ENCODE assay signal across 26 cellular contexts in the genomic region with DNA sequence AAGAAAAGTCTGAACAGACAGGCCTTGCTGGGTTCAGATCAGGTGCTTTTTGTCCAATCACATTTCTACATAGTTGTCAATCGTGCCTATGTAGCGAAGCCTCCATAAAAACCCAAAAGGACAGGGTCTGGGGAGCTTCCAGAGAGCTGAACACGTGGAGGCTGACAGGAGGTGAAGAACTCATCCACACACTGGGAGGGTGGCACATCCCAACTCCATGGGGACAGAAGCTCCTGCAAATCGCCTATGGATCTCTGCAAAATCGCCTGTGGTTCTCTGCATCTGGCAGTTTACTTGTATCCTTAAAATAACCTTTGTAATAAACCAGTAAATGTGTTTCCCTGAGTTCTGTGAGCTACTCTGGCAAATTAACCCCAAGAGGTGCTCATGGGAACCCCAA. TPM values are rescaled to one million over a fixed set of nuclear protein-coding genes. Genes with fewer than 3 reads are reported as not detected.
DNase-seq lines count a peak whose midpoint lies in the region; ATAC-seq and TF ChIP-seq lines count a peak whose summit lies in the region.
"Had no signal": no experiment of that assay in that cellular context is flagged by ENCODE, and none has a peak within 500 bp of the region (broad histone marks: within the 10 kb centered on the region; RNA-seq: fewer than 3 reads in every experiment).

No MANE protein-coding gene starts in this region.

- intact Hi-C loops in left ventricle myocardium inferior (cut with micrococcal nuclease) (no loop called here), heart right ventricle (cut with DNase I) (no loop called here), Caco-2 (cut with micrococcal nuclease; ENCODE audit: unreplicated experiment) (no loop called here)

- no peaks in the 10 kb centered on the region for H3K36me3 Mint-ChIP-seq in activated T-helper 17 cell treated with anti-CD3 and anti-CD28 coated beads, Interleukin-2, amount 50 U/mL, for 72 hours (ENCODE audit: low read depth)
- H3K36me3 Mint-ChIP-seq in stimulated activated memory B cell treated with anti-CD40 and anti-IgM and Interleukin-4, amounts not matched to agents 10 μg/mL and 1 μg/mL and 100 μg/mL, for 72 hours, result no peaks in the 10 kb centered on the region
- peaks cover 5% of the 10 kb centered on the region for H3K36me3 Mint-ChIP-seq in Caco-2 (ENCODE audit: insufficient read depth, unreplicated experiment)

- H3K4me1 ChIP-seq in left ventricle myocardium inferior (peaks cover 41% of the 10 kb centered on the region), heart right ventricle (peaks cover 0 to 28% (median 11%) of the 10 kb centered on the region in 9 donors), Caco-2 (no peaks in the 10 kb centered on the region)
- H3K4me1 ChIP-seq: tibial nerve had no signal

- no peaks in the 10 kb centered on the region for H3K36me3 ChIP-seq in left ventricle myocardium inferior
- no peaks in the 10 kb centered on the region for H3K36me3 ChIP-seq in heart right ventricle
- no peaks in the 10 kb centered on the region for H3K36me3 ChIP-seq in Caco-2 (ENCODE audit: control insufficient read depth, insufficient read depth, low read length)
- H3K36me3 ChIP-seq: esophagus muscularis mucosa, sigmoid colon, tibial nerve had no signal

- no peak for TF ChIP-seq CTCF in left ventricle myocardium inferior (IDR thresholded peaks at IDR 0.05; ENCODE audit: borderline replicate concordance)
- no peak for TF ChIP-seq CTCF in heart right ventricle (IDR thresholded peaks at IDR 0.05)
- TF ChIP-seq CTCF in Caco-2 (IDR thresholded peaks at IDR 0.05; ENCODE audit: insufficient read depth in 1 of 2, low read depth in 1 of 2, low read length in 1 of 2, severe bottlenecking in 1 of 2, unreplicated experiment in 1 of 2), result no peak

- CTCF ChIA-PET in Caco-2 (lab: Charles Lee), result no interaction called here

- DNase-seq in left ventricle myocardium inferior (no peak), heart right ventricle (no peak), islet precursor cell (peak; percentile 17), Caco-2 (no peak)
- no peak for DNase-seq in effector CD8-positive, alpha-beta T cell (lab: John Stamatoyannopoulos, UW)
- DNase-seq: activated gamma-delta T cell, AML-193, DMS153, foreskin melanocyte, HCEC 1CT, Kasumi-1, left cardiac atrium, NCI-H1417, NCI-H2029 treated with DMSO at 0.1 percent for 48 hours, NCI-H345, sigmoid colon had no signal

- POLR2A ChIA-PET in Caco-2 (lab: Charles Lee), result no interaction called here

- H3K27ac Mint-ChIP-seq in activated T-helper 17 cell treated with anti-CD3 and anti-CD28 coated beads, Interleukin-2, amount 50 U/mL, for 72 hours, result peak overlapping the region; percentile 91
- peak overlapping the region; percentile 65 for H3K27ac Mint-ChIP-seq in stimulated activated memory B cell treated with anti-CD40 and anti-IgM and Interleukin-4, amounts not matched to agents 10 μg/mL and 1 μg/mL and 100 μg/mL, for 72 hours
- no peak overlapping the region for H3K27ac Mint-ChIP-seq in Caco-2 (ENCODE audit: unreplicated experiment)
- H3K27ac Mint-ChIP-seq: dendritic cell treated with granulocyte-macrophage colony-stimulating factor and Interleukin-4, amounts not matched to agents 40 ng/mL and 50 ng/mL, for 4 days; progenitor cell of endocrine pancreas had no signal

- H3K4me3 Mint-ChIP-seq in activated T-helper 17 cell treated with anti-CD3 and anti-CD28 coated beads, Interleukin-2, amount 50 U/mL, for 72 hours, result peak overlapping the region; percentile 63
- H3K4me3 Mint-ChIP-seq in stimulated activated memory B cell treated with anti-CD40 and anti-IgM and Interleukin-4, amounts not matched to agents 10 μg/mL and 1 μg/mL and 100 μg/mL, for 72 hours, result no peak overlapping the region
- no peak overlapping the region for H3K4me3 Mint-ChIP-seq in Caco-2 (ENCODE audit: unreplicated experiment)
- H3K4me3 Mint-ChIP-seq: activated CD4-positive, alpha-beta memory T cell treated with anti-CD3 and anti-CD28 coated beads, Interleukin-2, amount 10 ng/mL, durations not matched to agents 7 days and 5 days; dendritic cell treated with granulocyte-macrophage colony-stimulating factor and Interleukin-4, amounts not matched to agents 40 ng/mL and 50 ng/mL, for 4 days had no signal

- ATAC-seq in heart right ventricle (no peak), HG03196 (IDR thresholded peaks at IDR 0.05; ENCODE audit: unreplicated experiment) (no peak)
- no peak for ATAC-seq in activated T-helper 17 cell treated with anti-CD3 and anti-CD28 coated beads, Interleukin-2, amount 50 U/mL, for 72 hours (replicated peaks)
- no peak for ATAC-seq in stimulated activated memory B cell treated with anti-CD40 and anti-IgM and Interleukin-4, amounts not matched to agents 10 μg/mL and 1 μg/mL and 100 μg/mL, for 72 hours

- H3K4me1 Mint-ChIP-seq in activated T-helper 17 cell treated with anti-CD3 and anti-CD28 coated beads, Interleukin-2, amount 50 U/mL, for 72 hours, result peaks cover 32% of the 10 kb centered on the region
- peaks cover 41% of the 10 kb centered on the region for H3K4me1 Mint-ChIP-seq in stimulated activated memory B cell treated with anti-CD40 and anti-IgM and Interleukin-4, amounts not matched to agents 10 μg/mL and 1 μg/mL and 100 μg/mL, for 72 hours
- no peaks in the 10 kb centered on the region for H3K4me1 Mint-ChIP-seq in Caco-2 (ENCODE audit: low read depth, unreplicated experiment)

- H3K27ac ChIP-seq in left ventricle myocardium inferior (replicated peaks) (peak overlapping the region; percentile 40), heart right ventricle (peak overlapping the region in 5 of 10 donors; percentile 18 to 45 (median 28))
- H3K27ac ChIP-seq: esophagus muscularis mucosa, hepatocyte, sigmoid colon, tibial nerve had no signal

- H3K4me3 ChIP-seq in left ventricle myocardium inferior (no peak overlapping the region), heart right ventricle (no peak overlapping the region), Caco-2 (ENCODE audit: low read depth, low read length) (no peak overlapping the region)
- H3K4me3 ChIP-seq: esophagus muscularis mucosa, hepatocyte, sigmoid colon, tibial nerve had no signal

- WGBS in heart right ventricle, 2 donors, result 77 to 86% methylated on average over 5 of the region's 5 CpGs

- no peaks in the 10 kb centered on the region for H3K27me3 ChIP-seq in left ventricle myocardium inferior (ENCODE audit: low read depth)
- H3K27me3 ChIP-seq in heart right ventricle, result no peaks in the 10 kb centered on the region
- H3K27me3 ChIP-seq in Caco-2 (replicated peaks; ENCODE audit: control insufficient read depth, insufficient read depth, low read length), result no peaks in the 10 kb centered on the region
- H3K27me3 ChIP-seq: esophagus muscularis mucosa, hepatocyte, sigmoid colon, tibial nerve had no signal

- no peaks in the 10 kb centered on the region for H3K9me3 Mint-ChIP-seq in activated T-helper 17 cell treated with anti-CD3 and anti-CD28 coated beads, Interleukin-2, amount 50 U/mL, for 72 hours
- no peaks in the 10 kb centered on the region for H3K9me3 Mint-ChIP-seq in stimulated activated memory B cell treated with anti-CD40 and anti-IgM and Interleukin-4, amounts not matched to agents 10 μg/mL and 1 μg/mL and 100 μg/mL, for 72 hours
- H3K9me3 Mint-ChIP-seq in Caco-2 (ENCODE audit: unreplicated experiment), result no peaks in the 10 kb centered on the region
- H3K9me3 Mint-ChIP-seq: activated CD4-positive, alpha-beta memory T cell treated with anti-CD3 and anti-CD28 coated beads, Interleukin-2, amount 10 ng/mL, durations not matched to agents 7 days and 5 days; dendritic cell treated with granulocyte-macrophage colony-stimulating factor and Interleukin-4, amounts not matched to agents 40 ng/mL and 50 ng/mL, for 4 days had no signal

- H3K9me3 ChIP-seq in left ventricle myocardium inferior (replicated peaks) (no peaks in the 10 kb centered on the region), heart right ventricle (no peaks in the 10 kb centered on the region), Caco-2 (no peaks in the 10 kb centered on the region)
- H3K9me3 ChIP-seq: esophagus muscularis mucosa, sigmoid colon, tibial nerve had no signal

- BruUV-seq in Caco-2 (replicated peaks; lab: Mats Ljungman, UMichigan), result no TSS peak

- no peaks in the 10 kb centered on the region for H3K27me3 Mint-ChIP-seq in activated T-helper 17 cell treated with anti-CD3 and anti-CD28 coated beads, Interleukin-2, amount 50 U/mL, for 72 hours
- no peaks in the 10 kb centered on the region for H3K27me3 Mint-ChIP-seq in stimulated activated memory B cell treated with anti-CD40 and anti-IgM and Interleukin-4, amounts not matched to agents 10 μg/mL and 1 μg/mL and 100 μg/mL, for 72 hours
- H3K27me3 Mint-ChIP-seq in Caco-2 (ENCODE audit: insufficient read depth, unreplicated experiment), result no peaks in the 10 kb centered on the region

RNA-seq across cellular contexts. Expression of a gene that starts 12.4 kb away (rescaled TPM):
- 182 TPM for total RNA-seq in left ventricle myocardium inferior
- 100 to 1,000 TPM; 166 to 271 (median 216) TPM for total RNA-seq in heart right ventricle
- polyA plus RNA-seq in heart right ventricle, result 10 to 100 TPM in 1 of 2 donors, 1 to 10 TPM in 1; 7.8 to 39.5 TPM
- total RNA-seq in activated T-helper 17 cell treated with anti-CD3 and anti-CD28 coated beads, Interleukin-2, amount 50 U/mL, for 72 hours, result 1 to 10 TPM in 1 of 2 donors, under 1 TPM in 1; 0.65 to 2.6 TPM
- 10.7 and 12.7 TPM in 2 replicates for total RNA-seq in Caco-2 (2022)
- total RNA-seq: mesenteric fat pad had no signal

RNA-seq across cellular contexts. Expression of a gene that starts 54.8 kb away (rescaled TPM):
- total RNA-seq in left ventricle myocardium inferior (8.6 TPM), heart right ventricle (10 to 100 TPM in 7 of 10 donors, 1 to 10 TPM in 3; 8.1 to 20.0 (median 10.6) TPM), Caco-2 (2022) (19.3 and 22.6 TPM in 2 replicates)
- 10 to 100 TPM in 1 of 2 donors, 1 to 10 TPM in 1; 4.4 to 11.3 TPM for polyA plus RNA-seq in heart right ventricle
- 10 to 100 TPM; 45.3 to 92.3 TPM for total RNA-seq in activated T-helper 17 cell treated with anti-CD3 and anti-CD28 coated beads, Interleukin-2, amount 50 U/mL, for 72 hours

Comparison
In these comparisons a context has a peak if more than half of its experiments do, and no peak if none do; other contexts are left out.
1. RNA of a gene that starts 12.4 kb away (total RNA-seq): 166 to 271 TPM in heart right ventricle and 182 TPM in left ventricle myocardium inferior (single experiment); 10.7 to 12.7 TPM in Caco-2 and 0.65 to 2.6 TPM in activated T-helper 17 cell treated with anti-CD3 and anti-CD28 coated beads, Interleukin-2, amount 50 U/mL, for 72 hours; every median in the first group is over 10 times any median in the second.